In genomic region chr2:205776720-205777119, GRCh38 we compare ENCODE assay signal across 29 cellular contexts.
DNase-seq lines count a peak whose midpoint lies in the region; ATAC-seq, FAIRE-seq and TF ChIP-seq lines count a peak whose summit lies in the region.
"Had no signal": no experiment of that assay in that cellular context is flagged by ENCODE, and none has a peak within 500 bp of the region (broad histone marks: within the 10 kb centered on the region; RNA-seq: fewer than 3 reads in every experiment).

No MANE protein-coding gene starts in this region.

- H3K4me1 ChIP-seq in HepG2 (ENCODE audit: insufficient read depth, low read length) (no peaks in the 10 kb centered on the region), right lobe of liver (peaks cover 0 to 4% (median 0%) of the 10 kb centered on the region in 4 donors), iPS-15b (ENCODE audit: control insufficient read depth, insufficient read depth, low read length) (no peaks in the 10 kb centered on the region)
- H3K4me1 ChIP-seq: left ventricle myocardium inferior, pancreas had no signal

- POLR2A ChIA-PET in HepG2 (lab: Yijun Ruan, JAX) = no interaction called here

- TF ChIP-seq CTCF in HepG2 (CRISPR knock-in tag; IDR thresholded peaks at IDR 0.05) (no peak), right lobe of liver (IDR thresholded peaks at IDR 0.05) (no peak)

- H4K20me1 ChIP-seq in HepG2 (ENCODE audit: insufficient read depth, low read length) = no peaks in the 10 kb centered on the region

- in situ Hi-C loops in HepG2 (cut with HindIII; ENCODE audit: extremely low pct_ligation_motif_present, low pct_unique_long_range_greater_than_20kb) = loop anchor here (5.0 kb wide), 2 partner anchors 36 to 111 kb away; no protein-coding TSS in a partner anchor

- intact Hi-C loops in HepG2 (cut with micrococcal nuclease; ENCODE audit: unreplicated experiment) (loop anchor here (1.0 kb wide), 3 partner anchors 37 to 149 kb away; no protein-coding TSS in a partner anchor), right lobe of liver (cut with DNase I) (loop anchor here in 1 of 2 donors (5.0 kb wide), 1 partner anchor 111 kb away; no protein-coding TSS in a partner anchor)

- FAIRE-seq in HepG2 (lab: Jason Lieb, UNC) = no peak
- FAIRE-seq: keratinocyte, pancreas had no signal

- peak; percentile 25 for ATAC-seq in HepG2
- no peak for ATAC-seq in right lobe of liver
- no peak for ATAC-seq in activated T-cell treated with anti-CD3 and anti-CD28 coated beads, Interleukin-2, amount 50 U/mL, for 4 hours

- H3K4me3 ChIP-seq in HepG2 (replicated peaks in 1 of 3; ENCODE audit: insufficient read depth in 1 of 3, low read depth in 2 of 3, low read length in 3 of 3) = no peak overlapping the region
- no peak overlapping the region for H3K4me3 ChIP-seq in right lobe of liver
- H3K4me3 ChIP-seq in iPS-15b (ENCODE audit: low read depth, low read length) = peak overlapping the region; percentile 10
- H3K4me3 ChIP-seq: left ventricle myocardium inferior, neural progenitor cell, pancreas, thyroid gland, vagina had no signal

- peaks cover 13% of the 10 kb centered on the region for H3K4me1 Mint-ChIP-seq in activated naive CD8-positive, alpha-beta T cell treated with anti-CD3 and anti-CD28 coated beads for 36 hours
- H3K4me1 Mint-ChIP-seq in activated T-cell treated with anti-CD3 and anti-CD28 coated beads, Interleukin-2, amount 50 U/mL, for 4 hours (ENCODE audit: low read depth) = peaks cover 7% of the 10 kb centered on the region
- H3K4me1 Mint-ChIP-seq: activated CD4-positive, alpha-beta memory T cell treated with anti-CD3 and anti-CD28 coated beads, Interleukin-2, amount 10 ng/mL, durations not matched to agents 7 days and 5 days had no signal

- CTCF ChIA-PET in HepG2 (lab: Yijun Ruan, JAX; ENCODE audit: low intra/inter-chr PET ratio, low total read pairs) = interaction anchor here (1.0 to 2.6 kb wide), 5 partner anchors 35 to 171 kb away, joined by 4 to 38 read pairs (median 22); no protein-coding TSS in a partner anchor

- H3K4me2 ChIP-seq in HepG2 (ENCODE audit: low read depth, low read length) = no peak overlapping the region
- H3K4me2 ChIP-seq: neural progenitor cell, SK-N-SH had no signal

- H3K9me3 ChIP-seq in HepG2 (ENCODE audit: low read length) (no peaks in the 10 kb centered on the region), right lobe of liver (no peaks in the 10 kb centered on the region), iPS-15b (ENCODE audit: control insufficient read depth, insufficient read depth, low read length) (no peaks in the 10 kb centered on the region)
- H3K9me3 ChIP-seq: left ventricle myocardium inferior, pancreas, SK-N-SH, thyroid gland, vagina had no signal

- no peak for DNase-seq in HepG2 (ENCODE audit: low spot score)
- DNase-seq in right lobe of liver = no peak
- peak; percentile 84 for DNase-seq in NCI-H748 treated with DMSO at 0.1 percent for 48 hours (lab: John Stamatoyannopoulos, UW)
- no peak for DNase-seq in activated naive CD8-positive, alpha-beta T cell treated with anti-CD3 and anti-CD28 coated beads for 36 hours
- DNase-seq in activated CD4-positive, alpha-beta T cell treated with anti-CD3 and anti-CD28 coated beads, Interleukin-2, amount 50 U/mL, for 4 hours = no peak
- DNase-seq in activated T-cell treated with anti-CD3 and anti-CD28 coated beads, Interleukin-2, amount 50 U/mL, for 4 hours = no peak
- DNase-seq in stimulated activated CD4-positive, alpha-beta T cell treated with anti-CD3 and anti-CD28 coated beads, Interleukin-2, amount 100 ng/mL, for 24 hours = no peak
- DNase-seq: activated CD8-positive, alpha-beta memory T cell treated with anti-CD3 and anti-CD28 coated beads, Interleukin-2, amount 50 U/mL, for 4 hours; activated naive CD4-positive, alpha-beta T cell treated with Interleukin-2 at 50 U/mL for 16 hours; CD4-positive, alpha-beta memory T cell; GF-D8; IMR-90; mesenchymal stem cell; NCI-H1694; NCI-H2171 treated with DMSO at 0.1 percent for 48 hours; retina had no signal

- H3K9ac ChIP-seq in HepG2 (ENCODE audit: insufficient read depth, low read depth, low read length) (no peak overlapping the region), iPS-15b (ENCODE audit: low read depth, low read length) (no peak overlapping the region)
- H3K9ac ChIP-seq: neural progenitor cell, SK-N-SH had no signal

- no peak for TF ChIP-seq POLR2A in HepG2 (IDR thresholded peaks at IDR 0.05; ENCODE audit: insufficient read depth in 1 of 2, low read depth in 2 of 2, low read length in 2 of 2)
- no peak for TF ChIP-seq POLR2A in right lobe of liver (IDR thresholded peaks at IDR 0.05)

- no peak overlapping the region for H3K4me3 Mint-ChIP-seq in activated naive CD8-positive, alpha-beta T cell treated with anti-CD3 and anti-CD28 coated beads for 36 hours
- no peak overlapping the region for H3K4me3 Mint-ChIP-seq in activated T-cell treated with anti-CD3 and anti-CD28 coated beads, Interleukin-2, amount 50 U/mL, for 4 hours
- H3K4me3 Mint-ChIP-seq: activated CD4-positive, alpha-beta memory T cell treated with anti-CD3 and anti-CD28 coated beads, Interleukin-2, amount 10 ng/mL, durations not matched to agents 7 days and 5 days; activated T-helper 1 cell treated with anti-CD3 and anti-CD28 coated beads, Interleukin-12 subunit alpha, Interleukin-12 subunit beta, Interleukin-2, Interleukin-4 antibody, amounts not matched to agents 30 ng/mL and 10 ng/mL and 1 ng/mL, durations not matched to agents 14 hours and 24 hours and 36 hours; CD4-positive, alpha-beta memory T cell; dendritic cell treated with granulocyte-macrophage colony-stimulating factor and Interleukin-4, amounts not matched to agents 40 ng/mL and 50 ng/mL, for 4 days; endodermal cell; neural progenitor cell; stimulated activated naive CD8-positive, alpha-beta T cell treated with anti-CD3 and anti-CD28 coated beads, Interleukin-15, amount 100 ng/mL, for 72 hours had no signal

- TF ChIP-seq EP300 in HepG2 (IDR thresholded peaks at IDR 0.05; ENCODE audit: low read depth in 2 of 2, low read length in 2 of 2) (no peak), HepG2 (CRISPR knock-in tag; IDR thresholded peaks at IDR 0.05; ENCODE audit: borderline replicate concordance) (no peak)

- no peaks in the 10 kb centered on the region for H3K9me3 Mint-ChIP-seq in activated naive CD8-positive, alpha-beta T cell treated with anti-CD3 and anti-CD28 coated beads for 36 hours
- H3K9me3 Mint-ChIP-seq in activated T-cell treated with anti-CD3 and anti-CD28 coated beads, Interleukin-2, amount 50 U/mL, for 4 hours = no peaks in the 10 kb centered on the region
- H3K9me3 Mint-ChIP-seq: activated CD4-positive, alpha-beta memory T cell treated with anti-CD3 and anti-CD28 coated beads, Interleukin-2, amount 10 ng/mL, durations not matched to agents 7 days and 5 days; activated T-helper 1 cell treated with anti-CD3 and anti-CD28 coated beads, Interleukin-12 subunit alpha, Interleukin-12 subunit beta, Interleukin-2, Interleukin-4 antibody, amounts not matched to agents 30 ng/mL and 10 ng/mL and 1 ng/mL, durations not matched to agents 14 hours and 24 hours and 36 hours; dendritic cell treated with granulocyte-macrophage colony-stimulating factor and Interleukin-4, amounts not matched to agents 40 ng/mL and 50 ng/mL, for 4 days; endodermal cell; neural progenitor cell; stimulated activated naive CD8-positive, alpha-beta T cell treated with anti-CD3 and anti-CD28 coated beads, Interleukin-15, amount 100 ng/mL, for 72 hours had no signal

- H3K27me3 ChIP-seq in HepG2 (ENCODE audit: control insufficient read depth in 1 of 2, insufficient read depth in 2 of 2, low read length in 2 of 2) (peaks cover 0 to 6% of the 10 kb centered on the region in 2 experiments; a peak in 1 of 5 replicates), right lobe of liver (no peaks in the 10 kb centered on the region), iPS-15b (ENCODE audit: control insufficient read depth, insufficient read depth, low read length) (peaks cover under 1% of the 10 kb centered on the region)
- H3K27me3 ChIP-seq: neural progenitor cell, pancreas, thyroid gland, vagina had no signal

- 63% methylated on average over 5 of the region's 5 CpGs for WGBS in HepG2 (ENCODE audit: low lambda C conversion rate)
- 73% methylated on average over 5 of the region's 5 CpGs for WGBS in right lobe of liver (ENCODE audit: insufficient coverage, low coverage, low lambda C conversion rate, missing lambda C conversion rate)

- no peaks in the 10 kb centered on the region for H3K36me3 ChIP-seq in HepG2 (replicated peaks in 1 of 2; ENCODE audit: control insufficient read depth in 1 of 2, insufficient read depth in 2 of 2, low read length in 2 of 2)
- H3K36me3 ChIP-seq in right lobe of liver = no peaks in the 10 kb centered on the region
- H3K36me3 ChIP-seq in iPS-15b (ENCODE audit: control insufficient read depth, insufficient read depth, low read length) = no peaks in the 10 kb centered on the region
- H3K36me3 ChIP-seq: left ventricle myocardium inferior, neural progenitor cell, pancreas, thyroid gland, vagina had no signal

- no peaks in the 10 kb centered on the region for H3K79me2 ChIP-seq in HepG2 (ENCODE audit: insufficient read depth, low read length)

- H3K27ac Mint-ChIP-seq in activated naive CD8-positive, alpha-beta T cell treated with anti-CD3 and anti-CD28 coated beads for 36 hours = no peak overlapping the region
- H3K27ac Mint-ChIP-seq: activated CD4-positive, alpha-beta memory T cell treated with anti-CD3 and anti-CD28 coated beads, Interleukin-2, amount 10 ng/mL, durations not matched to agents 7 days and 5 days; activated T-helper 1 cell treated with anti-CD3 and anti-CD28 coated beads, Interleukin-12 subunit alpha, Interleukin-12 subunit beta, Interleukin-2, Interleukin-4 antibody, amounts not matched to agents 30 ng/mL and 10 ng/mL and 1 ng/mL, durations not matched to agents 14 hours and 24 hours and 36 hours; CD4-positive, alpha-beta memory T cell; dendritic cell treated with granulocyte-macrophage colony-stimulating factor and Interleukin-4, amounts not matched to agents 40 ng/mL and 50 ng/mL, for 4 days; endodermal cell; neural progenitor cell; stimulated activated naive CD8-positive, alpha-beta T cell treated with anti-CD3 and anti-CD28 coated beads, Interleukin-15, amount 100 ng/mL, for 72 hours had no signal

- H2AFZ ChIP-seq in HepG2 (ENCODE audit: low read length) = no peak overlapping the region
- H2AFZ ChIP-seq: neural progenitor cell had no signal

- BruUV-seq in HepG2 (replicated peaks; lab: Mats Ljungman, UMichigan) = no TSS peak

- peaks cover 13% of the 10 kb centered on the region for H3K27me3 Mint-ChIP-seq in activated naive CD8-positive, alpha-beta T cell treated with anti-CD3 and anti-CD28 coated beads for 36 hours
- H3K27me3 Mint-ChIP-seq in activated T-cell treated with anti-CD3 and anti-CD28 coated beads, Interleukin-2, amount 50 U/mL, for 4 hours (ENCODE audit: low read depth) = peaks cover 20% of the 10 kb centered on the region

- H3K27ac ChIP-seq in HepG2 (ENCODE audit: extremely low read length, insufficient read depth, low read length) (no peak overlapping the region), right lobe of liver (no peak overlapping the region)
- H3K27ac ChIP-seq: left ventricle myocardium inferior, neural progenitor cell, pancreas, thyroid gland, vagina had no signal

- H3K36me3 Mint-ChIP-seq in activated naive CD8-positive, alpha-beta T cell treated with anti-CD3 and anti-CD28 coated beads for 36 hours = no peaks in the 10 kb centered on the region
- H3K36me3 Mint-ChIP-seq in activated T-cell treated with anti-CD3 and anti-CD28 coated beads, Interleukin-2, amount 50 U/mL, for 4 hours (ENCODE audit: insufficient read depth) = no peaks in the 10 kb centered on the region
- H3K36me3 Mint-ChIP-seq: CD4-positive, alpha-beta memory T cell; neural progenitor cell had no signal

- no peak for TF ChIP-seq RAD21 in HepG2 (CRISPR knock-in tag; IDR thresholded peaks at IDR 0.05)
